ENCODE assay signal across 22 cellular contexts in the genomic region with DNA sequence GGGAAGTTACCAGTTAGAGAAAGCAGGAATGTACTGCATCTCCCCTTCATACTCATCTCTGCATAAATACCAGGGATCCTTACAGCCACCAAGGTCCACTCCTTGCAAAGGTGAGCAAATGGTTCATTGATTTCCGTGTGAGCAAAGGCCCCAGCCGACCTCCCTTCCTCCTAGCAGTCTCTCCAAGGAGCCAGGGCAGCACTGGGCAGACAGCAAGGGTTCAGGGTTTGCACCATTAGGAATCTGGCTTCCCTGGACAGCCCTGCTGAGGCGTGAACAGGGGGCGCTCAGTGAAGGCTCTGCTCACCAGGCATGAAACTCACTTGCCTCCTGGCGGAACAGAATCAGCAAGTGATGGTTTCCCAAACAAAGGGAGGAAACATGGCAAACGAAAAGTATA.
"Had no signal": no experiment of that assay in that cellular context is flagged by ENCODE, and none has a peak within 500 bp of the region (broad histone marks: within the 10 kb centered on the region; RNA-seq: fewer than 3 reads in every experiment).

No MANE protein-coding gene starts in this region.

- H3K4me3 ChIP-seq: colonic mucosa, left ventricle myocardium inferior, right lobe of liver, smooth muscle cell, stomach, testis, upper lobe of right lung had no signal

- H3K27me3 ChIP-seq: colonic mucosa, neutrophil, right lobe of liver, stomach, testis, upper lobe of right lung had no signal

- H3K4me1 Mint-ChIP-seq: activated naive CD8-positive, alpha-beta T cell treated with anti-CD3 and anti-CD28 coated beads, Interleukin-2, amount 50 U/mL, for 24 hours had no signal

- ATAC-seq: activated naive CD8-positive, alpha-beta T cell treated with anti-CD3 and anti-CD28 coated beads, Interleukin-2, amount 50 U/mL, for 24 hours; right lobe of liver; upper lobe of right lung had no signal

- H3K4me3 Mint-ChIP-seq: activated CD4-positive, alpha-beta T cell treated with anti-CD3 and anti-CD28 coated beads, Interleukin-2, amount 10 ng/mL, durations not matched to agents 24 days and 14 days; activated naive CD8-positive, alpha-beta T cell treated with anti-CD3 and anti-CD28 coated beads, Interleukin-2, amount 50 U/mL, for 24 hours; activated T-cell treated with anti-CD3 and anti-CD28 coated beads, Interleukin-2, amount 50 U/mL, for 72 hours; brain; central memory CD8-positive, alpha-beta T cell had no signal

- H3K36me3 ChIP-seq: colonic mucosa, left ventricle myocardium inferior, neutrophil, right lobe of liver, upper lobe of right lung had no signal

- H3K9me3 ChIP-seq: colonic mucosa, left ventricle myocardium inferior, neutrophil, right lobe of liver, SK-N-SH, stomach, testis, upper lobe of right lung had no signal

- H3K27ac Mint-ChIP-seq: activated naive CD8-positive, alpha-beta T cell treated with anti-CD3 and anti-CD28 coated beads, Interleukin-2, amount 50 U/mL, for 24 hours; activated T-cell treated with anti-CD3 and anti-CD28 coated beads, Interleukin-2, amount 50 U/mL, for 72 hours had no signal

- H3K9me3 Mint-ChIP-seq: activated CD4-positive, alpha-beta T cell treated with anti-CD3 and anti-CD28 coated beads, Interleukin-2, amount 10 ng/mL, durations not matched to agents 24 days and 14 days; activated naive CD8-positive, alpha-beta T cell treated with anti-CD3 and anti-CD28 coated beads, Interleukin-2, amount 50 U/mL, for 24 hours; activated T-cell treated with anti-CD3 and anti-CD28 coated beads, Interleukin-2, amount 50 U/mL, for 72 hours; brain; central memory CD8-positive, alpha-beta T cell had no signal

- DNase-seq: activated CD4-positive, alpha-beta T cell treated with anti-CD3 and anti-CD28 coated beads, Interleukin-2, amount 10 ng/mL, durations not matched to agents 24 days and 14 days; activated CD4-positive, CD25-positive, alpha-beta regulatory T cell; activated CD8-positive, alpha-beta memory T cell treated with anti-CD3 and anti-CD28 coated beads, Interleukin-2, amount 50 U/mL, for 4 hours; activated naive CD8-positive, alpha-beta T cell treated with anti-CD3 and anti-CD28 coated beads, Interleukin-2, amount 50 U/mL, for 24 hours; activated T-cell treated with anti-CD3 and anti-CD28 coated beads, Interleukin-2, amount 50 U/mL, for 72 hours; anterior cingulate cortex; colonic mucosa; erythroblast; foreskin melanocyte; left ventricle myocardium inferior; mammary epithelial cell; right lobe of liver; SK-N-SH; stimulated activated CD4-positive, alpha-beta T cell treated with anti-CD3 and anti-CD28 coated beads, Interleukin-4, amount 100 ng/mL, for 1 hour; stomach; testis; upper lobe of right lung had no signal

- H3K36me3 Mint-ChIP-seq: brain had no signal

- H3K27me3 Mint-ChIP-seq: activated CD4-positive, alpha-beta T cell treated with anti-CD3 and anti-CD28 coated beads, Interleukin-2, amount 10 ng/mL, durations not matched to agents 24 days and 14 days; activated naive CD8-positive, alpha-beta T cell treated with anti-CD3 and anti-CD28 coated beads, Interleukin-2, amount 50 U/mL, for 24 hours; central memory CD8-positive, alpha-beta T cell had no signal

- H3K27ac ChIP-seq: colonic mucosa, left ventricle myocardium inferior, neutrophil, parathyroid adenoma, right lobe of liver, testis, upper lobe of right lung had no signal

- H3K4me1 ChIP-seq: colonic mucosa, parathyroid adenoma had no signal
